In the genomic region with DNA sequence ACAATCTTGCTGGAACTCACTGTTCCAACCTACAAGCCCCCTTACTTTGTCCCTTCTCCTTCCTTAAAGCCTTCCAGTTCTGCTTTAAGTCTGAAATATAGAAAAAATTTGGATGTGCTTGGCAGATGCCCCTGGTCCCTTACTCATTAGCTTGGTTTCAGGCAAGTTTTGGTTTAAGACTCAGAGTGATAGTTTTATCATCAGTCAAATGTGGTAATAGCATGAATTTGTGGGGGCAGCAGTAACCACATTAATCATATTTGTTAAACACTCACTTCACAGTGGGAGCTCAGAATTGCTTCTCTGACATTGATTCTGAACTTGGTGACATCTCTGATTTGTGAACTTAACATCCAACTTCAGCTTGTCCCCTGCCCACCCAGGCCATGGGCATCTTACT, we compare ENCODE assay signal across 17 cellular contexts. TPM values are rescaled to one million over a fixed set of nuclear protein-coding genes. Genes with fewer than 3 reads are reported as not detected.
"Had no signal": no experiment of that assay in that cellular context is flagged by ENCODE, and none has a peak within 500 bp of the region (broad histone marks: within the 10 kb centered on the region; RNA-seq: fewer than 3 reads in every experiment).

No MANE protein-coding gene starts in this region.

- H3K36me3 Mint-ChIP-seq: activated naive CD4-positive, alpha-beta T cell treated with anti-CD3 and anti-CD28 coated beads, Interleukin-2, amount 50 U/mL, for 24 hours had no signal

- H3K27ac Mint-ChIP-seq: activated naive CD4-positive, alpha-beta T cell treated with anti-CD3 and anti-CD28 coated beads, Interleukin-2, amount 50 U/mL, for 24 hours; T-helper 1 cell treated with Interleukin-12 subunit alpha and Interleukin-12 subunit beta and Interleukin-4 antibody, amounts not matched to agents 30 μg/mL and 1 μg/mL, for 36 hours had no signal

- H3K4me3 Mint-ChIP-seq: activated naive CD4-positive, alpha-beta T cell treated with anti-CD3 and anti-CD28 coated beads, Interleukin-2, amount 50 U/mL, for 24 hours; T-helper 1 cell treated with Interleukin-12 subunit alpha and Interleukin-12 subunit beta and Interleukin-4 antibody, amounts not matched to agents 30 μg/mL and 1 μg/mL, for 36 hours had no signal

- DNase-seq: activated CD4-positive, alpha-beta T cell treated with anti-CD3 and anti-CD28 coated beads for 48 hours; activated CD4-positive, alpha-beta T cell treated with anti-CD3 and anti-CD28 coated beads, Interleukin-2, amount 50 U/mL, for 48 hours; activated gamma-delta T cell; activated T-cell treated with anti-CD3 and anti-CD28 coated beads for 4 hours; cerebellar nuclear complex; MG63; NCI-H1105 treated with DMSO at 0.1 percent for 48 hours; NCI-H1436 treated with DMSO at 0.1 percent for 48 hours; NCI-H187; NCI-H2081; NCI-H446; NCI-H524; PC-3; SHP77 had no signal

- ATAC-seq: PC-3 had no signal

- H3K4me1 Mint-ChIP-seq: activated naive CD4-positive, alpha-beta T cell treated with anti-CD3 and anti-CD28 coated beads, Interleukin-2, amount 50 U/mL, for 24 hours had no signal

RNA-seq across cellular contexts. Expression of a gene that starts 58.3 kb away (rescaled TPM):
- total RNA-seq: activated CD8-positive, alpha-beta memory T cell treated with anti-CD3 and anti-CD28 coated beads for 36 hours had no signal
